In genomic region chr1:32091176-32091575, GRCh38 we compare ENCODE assay signal across 1 cellular context.
TF ChIP-seq lines count a peak whose summit lies in the region.

No MANE protein-coding gene starts in this region.

TF ChIP-seq in H1, 55 proteins besides CTCF, POLR2A, EP300 and RAD21:
- TF ChIP-seq GABPA (IDR thresholded peaks at IDR 0.05; ENCODE audit: borderline replicate concordance, insufficient read depth, low read length): no peak
- TF ChIP-seq, protein P1, sequence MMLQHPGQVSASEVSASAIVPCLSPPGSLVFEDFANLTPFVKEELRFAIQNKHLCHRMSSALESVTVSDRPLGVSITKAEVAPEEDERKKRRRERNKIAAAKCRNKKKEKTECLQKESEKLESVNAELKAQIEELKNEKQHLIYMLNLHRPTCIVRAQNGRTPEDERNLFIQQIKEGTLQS (IDR thresholded peaks at IDR 0.05; ENCODE audit: insufficient read depth, low read depth, low read length): no peak
- no peak for TF ChIP-seq CBX8 (IDR thresholded peaks at IDR 0.05; ENCODE audit: borderline replicate concordance, low read depth, low read length)
- no peak for TF ChIP-seq YY1 (IDR thresholded peaks at IDR 0.05; ENCODE audit: low read depth, low read length)
- TF ChIP-seq, protein P2, sequence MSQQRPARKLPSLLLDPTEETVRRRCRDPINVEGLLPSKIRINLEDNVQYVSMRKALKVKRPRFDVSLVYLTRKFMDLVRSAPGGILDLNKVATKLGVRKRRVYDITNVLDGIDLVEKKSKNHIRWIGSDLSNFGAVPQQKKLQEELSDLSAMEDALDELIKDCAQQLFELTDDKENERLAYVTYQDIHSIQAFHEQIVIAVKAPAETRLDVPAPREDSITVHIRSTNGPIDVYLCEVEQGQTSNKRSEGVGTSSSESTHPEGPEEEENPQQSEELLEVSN (IDR thresholded peaks at IDR 0.05): no peak
- no peak for TF ChIP-seq CBX5 (IDR thresholded peaks at IDR 0.05; ENCODE audit: low read depth, low read length)
- TF ChIP-seq JUND (IDR thresholded peaks at IDR 0.05; ENCODE audit: low read length): no peak
- no peak for TF ChIP-seq TBP (IDR thresholded peaks at IDR 0.05; ENCODE audit: low read depth, low read length)
- no peak for TF ChIP-seq SP2 (IDR thresholded peaks at IDR 0.05; ENCODE audit: low read length)
- no peak for TF ChIP-seq RNF2 (IDR thresholded peaks at IDR 0.05; ENCODE audit: borderline replicate concordance, low read depth, low read length, missing control alignments, poor library complexity, severe bottlenecking)
- TF ChIP-seq MAFK (IDR thresholded peaks at IDR 0.05; ENCODE audit: low read depth, low read length): no peak
- no peak for TF ChIP-seq HDAC6 (IDR thresholded peaks at IDR 0.05; ENCODE audit: low read depth, low read length)
- TF ChIP-seq SP1 (IDR thresholded peaks at IDR 0.05; ENCODE audit: low read depth, low read length): no peak
- no peak for TF ChIP-seq KDM5A (IDR thresholded peaks at IDR 0.05; ENCODE audit: low read length)
- no peak for TF ChIP-seq NRF1 (IDR thresholded peaks at IDR 0.05; ENCODE audit: low read depth, low read length)
- TF ChIP-seq ZNF274 (IDR thresholded peaks at IDR 0.05; ENCODE audit: borderline replicate concordance, extremely low read depth, low read length): no peak
TF ChIP-seq in H1: peak in this region for 0.
